8 cellular contexts compared by ENCODE assay signal in the genomic region with DNA sequence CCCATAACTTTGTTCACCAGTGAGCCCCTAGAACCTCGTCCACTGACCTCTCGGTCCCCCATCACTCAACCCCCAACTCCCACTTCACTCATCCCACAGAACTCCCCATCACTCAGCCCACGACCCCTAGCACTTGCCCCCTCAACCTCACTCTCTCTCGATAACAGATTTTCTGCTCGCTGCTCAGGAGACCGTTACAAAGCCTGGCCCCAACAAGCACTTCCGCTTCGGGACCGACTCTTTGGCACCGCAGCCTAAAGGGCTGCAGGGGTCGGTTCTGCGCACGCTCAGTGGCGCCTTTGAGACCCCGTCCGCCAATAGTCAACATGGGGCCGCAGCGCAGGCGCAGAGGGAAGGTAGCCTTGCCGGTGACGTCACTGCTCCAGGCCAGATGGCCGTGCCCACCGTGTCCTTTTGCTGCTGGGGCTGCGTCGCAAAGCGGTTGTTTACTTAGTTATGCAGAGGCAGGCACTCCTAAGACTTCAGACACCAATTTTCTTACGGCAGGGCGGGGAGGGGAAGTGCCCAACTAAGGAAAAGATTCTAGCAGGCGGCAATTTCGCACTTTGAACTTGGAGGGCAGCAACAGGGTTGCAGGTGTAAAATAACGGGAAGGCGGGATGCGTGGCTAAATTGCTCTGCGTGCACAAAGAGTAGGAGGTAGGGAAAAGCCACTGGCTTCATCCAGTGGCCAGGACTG. TPM values are rescaled to one million over a fixed set of nuclear protein-coding genes. Genes with fewer than 3 reads are reported as not detected.
DNase-seq lines count a peak whose midpoint lies in the region; ATAC-seq and TF ChIP-seq lines count a peak whose summit lies in the region.

A gene (minus strand): TSS at position 232 of the 700 bp plus-strand sequence. CDS start 1,380 bp downstream, outside the sequence.

- peaks cover 15% of the 10 kb centered on the region for H3K9me3 Mint-ChIP-seq in chondrocyte (ENCODE audit: low read depth)

- peak within 1 kb of the TSS; percentile 77 for H3K4me3 Mint-ChIP-seq in chondrocyte (ENCODE audit: unreplicated experiment)

- H3K4me1 Mint-ChIP-seq in chondrocyte (ENCODE audit: low read depth), result peaks cover 16% of the 10 kb centered on the region

- no peaks in the 10 kb centered on the region for H3K27me3 Mint-ChIP-seq in chondrocyte (ENCODE audit: low read depth)

- peak within 1 kb of the TSS; percentile 91 for H3K27ac Mint-ChIP-seq in chondrocyte (ENCODE audit: unreplicated experiment)

- peak; percentile 78 to 82 for DNase-seq in AML-193 (lab: John Stamatoyannopoulos, UW)
- peak; percentile 83 for DNase-seq in NCI-H510A (lab: John Stamatoyannopoulos, UW)
- peak; percentile 80 to 85 for DNase-seq in activated CD4-positive, alpha-beta T cell treated with anti-CD3 and anti-CD28 coated beads for 24 hours (ENCODE audit: low read depth in 2 of 2)
- no peak for DNase-seq in chondrocyte (ENCODE audit: low spot score)
- DNase-seq in kidney glomerular epithelial cell (lab: John Stamatoyannopoulos, UW), result peak; percentile 78
- DNase-seq in stimulated activated CD4-positive, alpha-beta T cell treated with anti-CD3 and anti-CD28 coated beads, Interleukin-15, amount 100 ng/mL, for 24 hours, result peak; percentile 93

- no peak for TF ChIP-seq CTCF in chondrocyte (IDR thresholded peaks at IDR 0.05)

- peak; percentile 90 for ATAC-seq in HG03354 (IDR thresholded peaks at IDR 0.05; ENCODE audit: poor library complexity, severe bottlenecking, unreplicated experiment)

- TF ChIP-seq POLR2A in GM19099 (IDR thresholded peaks at IDR 0.05; ENCODE audit: extremely low read depth, insufficient read length, low read depth), result peak; percentile 73

- peaks cover 4% of the 10 kb centered on the region for H3K36me3 Mint-ChIP-seq in chondrocyte (ENCODE audit: low read depth)

RNA-seq across cellular contexts. Expression of the gene that starts here (rescaled TPM):
- 3.4 to 4.3 TPM (median 4.2 TPM) in 3 replicates for total RNA-seq in chondrocyte
